33 cellular contexts compared by ENCODE assay signal in genomic region chr6:53397283-53397682, GRCh38.
"Had no signal": no experiment of that assay in that cellular context is flagged by ENCODE, and none has a peak within 500 bp of the region (broad histone marks: within the 10 kb centered on the region; RNA-seq: fewer than 3 reads in every experiment).

No MANE protein-coding gene starts in this region.

- ATAC-seq: activated CD4-positive, alpha-beta T cell treated with anti-CD3 and anti-CD28 coated beads for 36 hours; activated CD4-positive, CD25-positive, alpha-beta regulatory T cell treated with anti-CD3 and anti-CD28 coated beads, Interleukin-2, amount 50 U/mL, for 24 hours; activated CD8-positive, alpha-beta memory T cell treated with anti-CD3 and anti-CD28 coated beads, Interleukin-2, amount 10 ng/mL, durations not matched to agents 7 days and 5 days; activated CD8-positive, alpha-beta T cell treated with anti-CD3 and anti-CD28 coated beads, Interleukin-2, amount 10 ng/mL, durations not matched to agents 7 days and 5 days; activated naive CD8-positive, alpha-beta T cell treated with anti-CD3 and anti-CD28 coated beads, Interleukin-2, amount 50 U/mL, for 24 hours; WTC11 had no signal

- H3K9me3 ChIP-seq: ascending aorta had no signal

- H3K4me3 ChIP-seq: ascending aorta, cardiac muscle cell had no signal

- FAIRE-seq: bronchial epithelial cell, TTC549 had no signal

- H3K4me1 ChIP-seq: ascending aorta had no signal

- H3K36me3 ChIP-seq: ascending aorta, cardiac muscle cell, WERI-Rb-1 had no signal

- H3K27me3 ChIP-seq: ascending aorta, cardiac muscle cell had no signal

- DNase-seq: activated CD4-positive, alpha-beta memory T cell treated with anti-CD3 and anti-CD28 coated beads, Interleukin-2, amount 10 ng/mL, durations not matched to agents 7 days and 5 days; activated CD4-positive, alpha-beta T cell treated with anti-CD3 and anti-CD28 coated beads for 1 hour; activated CD4-positive, alpha-beta T cell treated with anti-CD3 and anti-CD28 coated beads for 36 hours; activated CD4-positive, alpha-beta T cell treated with anti-CD3 and anti-CD28 coated beads for 48 hours; activated CD4-positive, alpha-beta T cell treated with anti-CD3 and anti-CD28 coated beads, Interleukin-2, amount 10 ng/mL, durations not matched to agents 7 days and 5 days; activated CD4-positive, alpha-beta T cell treated with anti-CD3 and anti-CD28 coated beads, Interleukin-2, amount 50 U/mL, for 48 hours; activated CD4-positive, CD25-positive, alpha-beta regulatory T cell; activated CD8-positive, alpha-beta memory T cell treated with anti-CD3 and anti-CD28 coated beads for 24 hours; activated CD8-positive, alpha-beta memory T cell treated with anti-CD3 and anti-CD28 coated beads, Interleukin-2, amount 10 ng/mL, durations not matched to agents 7 days and 5 days; activated CD8-positive, alpha-beta memory T cell treated with anti-CD3 and anti-CD28 coated beads, Interleukin-2, amount 50 U/mL, for 48 hours; activated CD8-positive, alpha-beta T cell treated with anti-CD3 and anti-CD28 coated beads, Interleukin-2, amount 10 ng/mL, durations not matched to agents 7 days and 5 days; activated effector memory CD4-positive, alpha-beta T cell treated with Interleukin-2 at 50 U/mL for 16 hours; activated gamma-delta T cell; activated naive CD4-positive, alpha-beta T cell treated with anti-CD3 and anti-CD28 coated beads, Interleukin-2, amount 10 ng/mL, durations not matched to agents 7 days and 5 days; activated naive CD4-positive, alpha-beta T cell treated with Interleukin-2 at 50 U/mL for 16 hours; activated naive CD8-positive, alpha-beta T cell treated with anti-CD3 and anti-CD28 coated beads, Interleukin-2, amount 10 ng/mL, durations not matched to agents 7 days and 5 days; activated naive CD8-positive, alpha-beta T cell treated with anti-CD3 and anti-CD28 coated beads, Interleukin-2, amount 50 U/mL, for 24 hours; activated T-cell treated with anti-CD3 and anti-CD28 coated beads, Interleukin-2, amount 50 U/mL, for 24 hours; activated T-cell treated with anti-CD3 and anti-CD28 coated beads, Interleukin-2, amount 50 U/mL, for 48 hours; amygdala; anterior cingulate cortex; caudate nucleus; cerebellar nuclear complex; T-helper 1 cell; T-helper 2 cell; T-helper 9 cell; WERI-Rb-1 had no signal

- H3K27ac ChIP-seq: ascending aorta, cardiac muscle cell, WERI-Rb-1 had no signal
